In genomic region chr13:93147946-93148345, GRCh38 we compare ENCODE assay signal across 24 cellular contexts.
"Had no signal": no experiment of that assay in that cellular context is flagged by ENCODE, and none has a peak within 500 bp of the region (broad histone marks: within the 10 kb centered on the region; RNA-seq: fewer than 3 reads in every experiment).

No MANE protein-coding gene starts in this region.

- H3K9me3 ChIP-seq: lower lobe of right lung, right lobe of liver, testis, transverse colon had no signal

- H3K27ac ChIP-seq: lower lobe of right lung, right lobe of liver, testis, transverse colon, WERI-Rb-1 had no signal

- H3K36me3 ChIP-seq: heart right ventricle, lower lobe of right lung, right lobe of liver, transverse colon, WERI-Rb-1 had no signal

- H3K27ac Mint-ChIP-seq: activated CD4-positive, alpha-beta memory T cell treated with anti-CD3 and anti-CD28 coated beads, Interleukin-2, amount 10 ng/mL, durations not matched to agents 7 days and 5 days; activated CD4-positive, alpha-beta T cell treated with anti-CD3 and anti-CD28 coated beads, Interleukin-2, amount 10 ng/mL, durations not matched to agents 7 days and 5 days; activated naive CD8-positive, alpha-beta T cell treated with anti-CD3 and anti-CD28 coated beads, Interleukin-2, amount 50 U/mL, for 24 hours; activated T-helper 17 cell treated with anti-CD3 and anti-CD28 coated beads, Interleukin-2, amount 50 U/mL, for 72 hours; brain; natural killer cell; T-helper 1 cell treated with Interleukin-12 subunit alpha and Interleukin-12 subunit beta and Interleukin-4 antibody, amounts not matched to agents 30 μg/mL and 1 μg/mL, for 36 hours had no signal

- DNase-seq: activated CD4-positive, alpha-beta memory T cell treated with anti-CD3 and anti-CD28 coated beads, Interleukin-2, amount 10 ng/mL, durations not matched to agents 7 days and 5 days; activated CD4-positive, alpha-beta T cell treated with anti-CD3 and anti-CD28 coated beads, Interleukin-2, amount 10 ng/mL, durations not matched to agents 7 days and 5 days; activated gamma-delta T cell treated with Interleukin-2 at 50 U/mL for 16 hours; activated naive CD4-positive, alpha-beta T cell treated with anti-CD3 and anti-CD28 coated beads, Interleukin-2, amount 50 U/mL, for 16 hours; activated naive CD8-positive, alpha-beta T cell treated with anti-CD3 and anti-CD28 coated beads, Interleukin-2, amount 50 U/mL, for 24 hours; activated T-cell treated with anti-CD3 and anti-CD28 coated beads, Interleukin-2, amount 50 U/mL, for 4 hours; amygdala; cortex of kidney; foreskin fibroblast; heart right ventricle; lower lobe of right lung; mesendoderm; natural killer cell; right lobe of liver; stimulated activated CD4-positive, alpha-beta T cell treated with anti-CD3 and anti-CD28 coated beads, Interleukin-2, amount 100 ng/mL, for 48 hours; stimulated activated naive CD4-positive, alpha-beta T cell treated with Interleukin-2 at 50 U/mL for 16 hours; SW 1271; T-helper 9 cell; testis; transverse colon; WERI-Rb-1 had no signal

- H3K36me3 Mint-ChIP-seq: brain, natural killer cell had no signal

- H3K4me3 Mint-ChIP-seq: activated CD4-positive, alpha-beta memory T cell treated with anti-CD3 and anti-CD28 coated beads, Interleukin-2, amount 10 ng/mL, durations not matched to agents 7 days and 5 days; activated CD4-positive, alpha-beta T cell treated with anti-CD3 and anti-CD28 coated beads, Interleukin-2, amount 10 ng/mL, durations not matched to agents 7 days and 5 days; activated naive CD8-positive, alpha-beta T cell treated with anti-CD3 and anti-CD28 coated beads, Interleukin-2, amount 50 U/mL, for 24 hours; activated T-cell treated with anti-CD3 and anti-CD28 coated beads, Interleukin-2, amount 50 U/mL, for 4 hours; activated T-helper 17 cell treated with anti-CD3 and anti-CD28 coated beads, Interleukin-2, amount 50 U/mL, for 72 hours; brain; natural killer cell; T-helper 1 cell treated with Interleukin-12 subunit alpha and Interleukin-12 subunit beta and Interleukin-4 antibody, amounts not matched to agents 30 μg/mL and 1 μg/mL, for 36 hours had no signal

- H3K9me3 Mint-ChIP-seq: activated CD4-positive, alpha-beta memory T cell treated with anti-CD3 and anti-CD28 coated beads, Interleukin-2, amount 10 ng/mL, durations not matched to agents 7 days and 5 days; activated CD4-positive, alpha-beta T cell treated with anti-CD3 and anti-CD28 coated beads, Interleukin-2, amount 10 ng/mL, durations not matched to agents 7 days and 5 days; activated T-helper 17 cell treated with anti-CD3 and anti-CD28 coated beads, Interleukin-2, amount 50 U/mL, for 72 hours; brain had no signal

- H3K4me1 ChIP-seq: lower lobe of right lung, right lobe of liver, testis had no signal

- H3K4me1 Mint-ChIP-seq: activated CD4-positive, alpha-beta memory T cell treated with anti-CD3 and anti-CD28 coated beads, Interleukin-2, amount 10 ng/mL, durations not matched to agents 7 days and 5 days; activated CD4-positive, alpha-beta T cell treated with anti-CD3 and anti-CD28 coated beads, Interleukin-2, amount 10 ng/mL, durations not matched to agents 7 days and 5 days; activated naive CD8-positive, alpha-beta T cell treated with anti-CD3 and anti-CD28 coated beads, Interleukin-2, amount 50 U/mL, for 24 hours; activated T-helper 17 cell treated with anti-CD3 and anti-CD28 coated beads, Interleukin-2, amount 50 U/mL, for 72 hours; brain; natural killer cell had no signal

- H3K4me3 ChIP-seq: heart right ventricle, lower lobe of right lung, right lobe of liver, testis, transverse colon had no signal

- H3K27me3 ChIP-seq: heart right ventricle, right lobe of liver, testis, transverse colon had no signal

- H3K27me3 Mint-ChIP-seq: activated CD4-positive, alpha-beta memory T cell treated with anti-CD3 and anti-CD28 coated beads, Interleukin-2, amount 10 ng/mL, durations not matched to agents 7 days and 5 days; activated CD4-positive, alpha-beta T cell treated with anti-CD3 and anti-CD28 coated beads, Interleukin-2, amount 10 ng/mL, durations not matched to agents 7 days and 5 days; activated naive CD8-positive, alpha-beta T cell treated with anti-CD3 and anti-CD28 coated beads, Interleukin-2, amount 50 U/mL, for 24 hours; activated T-helper 17 cell treated with anti-CD3 and anti-CD28 coated beads, Interleukin-2, amount 50 U/mL, for 72 hours; brain had no signal
